9 cellular contexts compared by ENCODE assay signal in genomic region chr9:94805585-94805984, GRCh38.
DNase-seq lines count a peak whose midpoint lies in the region; ATAC-seq, FAIRE-seq and TF ChIP-seq lines count a peak whose summit lies in the region.
"Had no signal": no experiment of that assay in that cellular context is flagged by ENCODE, and none has a peak within 500 bp of the region (broad histone marks: within the 10 kb centered on the region; RNA-seq: fewer than 3 reads in every experiment).

No MANE protein-coding gene starts in this region.

- H3K27me3 Mint-ChIP-seq in progenitor cell of endocrine pancreas, result no peaks in the 10 kb centered on the region

- no peak for TF ChIP-seq CTCF in esophagus muscularis mucosa (IDR thresholded peaks at IDR 0.05)
- TF ChIP-seq CTCF in progenitor cell of endocrine pancreas (IDR thresholded peaks at IDR 0.05; ENCODE audit: unreplicated experiment), result no peak

- peaks cover 40 to 66% (median 47%) of the 10 kb centered on the region in 4 donors for H3K4me1 ChIP-seq in esophagus muscularis mucosa

- intact Hi-C loops in esophagus muscularis mucosa (cut with DNase I), result loop anchor here (5.0 kb wide), 1 partner anchor 197 kb away; no protein-coding TSS in a partner anchor

- H3K4me3 Mint-ChIP-seq in progenitor cell of endocrine pancreas (ENCODE audit: low read depth), result no peak overlapping the region

- no peaks in the 10 kb centered on the region for H3K9me3 ChIP-seq in esophagus muscularis mucosa

- H3K27ac ChIP-seq in esophagus muscularis mucosa (replicated peaks in 1 of 4), result peak overlapping the region; percentile 16 to 65 (median 54)

- peak overlapping the region; percentile 63 for H3K27ac Mint-ChIP-seq in progenitor cell of endocrine pancreas
- H3K27ac Mint-ChIP-seq in activated naive CD4-positive, alpha-beta T cell treated with anti-CD3 and anti-CD28 coated beads, Interleukin-2, amount 50 U/mL, for 72 hours, result no peak overlapping the region

- 6% methylated on average over 3 of the region's 3 CpGs for WGBS in esophagus muscularis mucosa

- no peaks in the 10 kb centered on the region for H3K9me3 Mint-ChIP-seq in progenitor cell of endocrine pancreas (ENCODE audit: low read depth)
- H3K9me3 Mint-ChIP-seq in activated naive CD4-positive, alpha-beta T cell treated with anti-CD3 and anti-CD28 coated beads, Interleukin-2, amount 50 U/mL, for 72 hours, result no peaks in the 10 kb centered on the region

- peaks cover 15% of the 10 kb centered on the region for H3K36me3 Mint-ChIP-seq in progenitor cell of endocrine pancreas (ENCODE audit: insufficient read depth)
- peaks cover 14 to 23% of the 10 kb centered on the region in 2 donors for H3K36me3 Mint-ChIP-seq in activated naive CD4-positive, alpha-beta T cell treated with anti-CD3 and anti-CD28 coated beads, Interleukin-2, amount 50 U/mL, for 72 hours

- H3K27me3 ChIP-seq in esophagus muscularis mucosa, result no peaks in the 10 kb centered on the region

- DNase-seq in EH (ENCODE audit: low read depth) (peak; percentile 91), NCI-H526 (lab: John Stamatoyannopoulos, UW) (peak; percentile 93 to 97), esophagus muscularis mucosa (ENCODE audit: extremely low spot score) (no peak), progenitor cell of endocrine pancreas (ENCODE audit: low spot score, unreplicated experiment) (no peak), GM19238 (ENCODE audit: insufficient read length, low spot score) (no peak), GM12892 (ENCODE audit: insufficient read length) (no peak)
- DNase-seq in activated CD4-positive, alpha-beta T cell treated with anti-CD3 and anti-CD28 coated beads, Interleukin-2, amount 50 U/mL, for 4 hours, result no peak
- DNase-seq in activated naive CD4-positive, alpha-beta T cell treated with anti-CD3 and anti-CD28 coated beads, Interleukin-2, amount 50 U/mL, for 72 hours (ENCODE audit: low spot score in 2 of 2), result no peak

- no peak for ATAC-seq in activated naive CD4-positive, alpha-beta T cell treated with anti-CD3 and anti-CD28 coated beads, Interleukin-2, amount 50 U/mL, for 72 hours

- no peak for TF ChIP-seq POLR2A in esophagus muscularis mucosa (IDR thresholded peaks at IDR 0.05; ENCODE audit: low read depth)
- no peak for TF ChIP-seq POLR2A in GM12892 (IDR thresholded peaks at IDR 0.05; ENCODE audit: low read depth, low read length)

- no peak for TF ChIP-seq EP300 in esophagus muscularis mucosa (IDR thresholded peaks at IDR 0.05)

- peaks cover 28% of the 10 kb centered on the region for H3K4me1 Mint-ChIP-seq in progenitor cell of endocrine pancreas (ENCODE audit: low read depth)

- H3K36me3 ChIP-seq in esophagus muscularis mucosa, result peaks cover 0 to 17% (median 0%) of the 10 kb centered on the region in 4 donors

- no peak overlapping the region for H3K4me3 ChIP-seq in esophagus muscularis mucosa

- no peak for FAIRE-seq in GM12892 (lab: Jason Lieb, UNC)
- FAIRE-seq: TTC549 had no signal

Comparison
In these comparisons a context has a peak if more than half of its experiments do, and no peak if none do; other contexts are left out.
1. DNase-seq: peak in EH (single experiment) and NCI-H526 (2 of 2); none in esophagus muscularis mucosa (single experiment), progenitor cell of endocrine pancreas (single experiment), activated CD4-positive, alpha-beta T cell treated with anti-CD3 and anti-CD28 coated beads, Interleukin-2, amount 50 U/mL, for 4 hours (0 of 2), activated naive CD4-positive, alpha-beta T cell treated with anti-CD3 and anti-CD28 coated beads, Interleukin-2, amount 50 U/mL, for 72 hours (0 of 2), GM19238 (single experiment) and GM12892 (single experiment).